In genomic region chr1:60950431-60951068, GRCh38 we compare ENCODE assay signal across 18 cellular contexts.
DNase-seq lines count a peak whose midpoint lies in the region; ATAC-seq and TF ChIP-seq lines count a peak whose summit lies in the region.
"Had no signal": no experiment of that assay in that cellular context is flagged by ENCODE, and none has a peak within 500 bp of the region (broad histone marks: within the 10 kb centered on the region; RNA-seq: fewer than 3 reads in every experiment).

No MANE protein-coding gene starts in this region.

- H3K4me1 Mint-ChIP-seq in nephron = peaks cover 64% of the 10 kb centered on the region
- peaks cover 5% of the 10 kb centered on the region for H3K4me1 Mint-ChIP-seq in activated CD4-positive, alpha-beta T cell treated with anti-CD3 and anti-CD28 coated beads, Interleukin-2, amount 10 ng/mL, durations not matched to agents 7 days and 5 days

- no peaks in the 10 kb centered on the region for H3K27me3 ChIP-seq in BLaER1
- H3K27me3 ChIP-seq: BE2C had no signal

- POLR2A ChIA-PET in activated CD4-positive, alpha-beta T cell treated with anti-CD3 and anti-CD28 coated beads, Interleukin-2, amount 10 ng/mL, durations not matched to agents 7 days and 5 days (lab: Charles Lee) = no interaction called here

- CTCF ChIA-PET in activated CD4-positive, alpha-beta T cell treated with anti-CD3 and anti-CD28 coated beads, Interleukin-2, amount 10 ng/mL, durations not matched to agents 7 days and 5 days (lab: Charles Lee) = no interaction called here

- peaks cover 5% of the 10 kb centered on the region for H3K9me3 Mint-ChIP-seq in nephron
- no peaks in the 10 kb centered on the region for H3K9me3 Mint-ChIP-seq in activated CD4-positive, alpha-beta T cell treated with anti-CD3 and anti-CD28 coated beads, Interleukin-2, amount 10 ng/mL, durations not matched to agents 7 days and 5 days

- H3K4me3 ChIP-seq in BLaER1 = no peak overlapping the region

- H3K36me3 ChIP-seq in BLaER1 = no peaks in the 10 kb centered on the region
- H3K36me3 ChIP-seq: BE2C had no signal

- no peaks in the 10 kb centered on the region for H4K20me1 ChIP-seq in BLaER1

- peak overlapping the region; percentile 76; the same call in 1 of the 2 replicates for H3K27ac ChIP-seq in BLaER1
- H3K27ac ChIP-seq: 22Rv1, KMS-11 had no signal

- H3K4me1 ChIP-seq in BLaER1 = peaks cover 32% of the 10 kb centered on the region
- H3K4me1 ChIP-seq: BE2C had no signal

- no peaks in the 10 kb centered on the region for H3K27me3 Mint-ChIP-seq in nephron (ENCODE audit: low read depth)
- H3K27me3 Mint-ChIP-seq in activated CD4-positive, alpha-beta T cell treated with anti-CD3 and anti-CD28 coated beads, Interleukin-2, amount 10 ng/mL, durations not matched to agents 7 days and 5 days = peaks cover 14% of the 10 kb centered on the region

- DNase-seq in DMS 273 (lab: John Stamatoyannopoulos, UW; ENCODE audit: unreplicated experiment) = peak; percentile 51
- no peak for DNase-seq in DMS 273 treated with DMSO at 0.1 percent for 48 hours (lab: John Stamatoyannopoulos, UW)
- DNase-seq in NCI-H1092 (lab: John Stamatoyannopoulos, UW) = peak; percentile 16
- no peak for DNase-seq in activated CD4-positive, alpha-beta T cell treated with anti-CD3 and anti-CD28 coated beads, Interleukin-2, amount 10 ng/mL, durations not matched to agents 7 days and 5 days
- DNase-seq in NCI-H1105 treated with DMSO at 0.1 percent for 48 hours (lab: John Stamatoyannopoulos, UW) = no peak
- DNase-seq: BE2C; Calu3; CD8-positive, alpha-beta T cell; HFFc6; NCI-H2081 treated with DMSO at 0.1 percent for 48 hours; NCI-H748 treated with DMSO at 0.1 percent for 48 hours; PC-3; RPMI8226 had no signal

- ATAC-seq in GM19467 (IDR thresholded peaks at IDR 0.05; ENCODE audit: unreplicated experiment) = no peak
- ATAC-seq: CD8-positive, alpha-beta T cell; PC-3 had no signal

- no peak overlapping the region for H3K9ac ChIP-seq in BLaER1
- H3K9ac ChIP-seq: KMS-11 had no signal

- H3K27ac Mint-ChIP-seq in nephron = peak overlapping the region in 2 of 3 experiments; percentile 18 to 55
- no peak overlapping the region for H3K27ac Mint-ChIP-seq in activated CD4-positive, alpha-beta T cell treated with anti-CD3 and anti-CD28 coated beads, Interleukin-2, amount 10 ng/mL, durations not matched to agents 7 days and 5 days
- H3K27ac Mint-ChIP-seq: CD8-positive, alpha-beta T cell; HFFc6 had no signal

- peaks cover 4% of the 10 kb centered on the region for H3K36me3 Mint-ChIP-seq in nephron (ENCODE audit: low read depth)
- H3K36me3 Mint-ChIP-seq in activated CD4-positive, alpha-beta T cell treated with anti-CD3 and anti-CD28 coated beads, Interleukin-2, amount 10 ng/mL, durations not matched to agents 7 days and 5 days (ENCODE audit: low read depth) = no peaks in the 10 kb centered on the region
- H3K36me3 Mint-ChIP-seq: CD8-positive, alpha-beta T cell had no signal

- no peak for TF ChIP-seq CTCF in nephron (IDR thresholded peaks at IDR 0.05; ENCODE audit: unreplicated experiment in 3 of 3)

- H3K4me2 ChIP-seq in BLaER1 = peak overlapping the region; percentile 75
- H3K4me2 ChIP-seq: KMS-11 had no signal

- H3K9me3 ChIP-seq in BLaER1 = peaks cover 6% of the 10 kb centered on the region
- H3K9me3 ChIP-seq: BE2C had no signal

- peak overlapping the region in 2 of 3 experiments; percentile 28 to 66 for H3K4me3 Mint-ChIP-seq in nephron
- H3K4me3 Mint-ChIP-seq in activated CD4-positive, alpha-beta T cell treated with anti-CD3 and anti-CD28 coated beads, Interleukin-2, amount 10 ng/mL, durations not matched to agents 7 days and 5 days = no peak overlapping the region
- H3K4me3 Mint-ChIP-seq: CD8-positive, alpha-beta T cell; HFFc6 had no signal

Comparison
In these comparisons a context has a peak if more than half of its experiments do, and no peak if none do; other contexts are left out.
1. DNase-seq: peak in DMS 273 (single experiment) and NCI-H1092 (single experiment); none in DMS 273 treated with DMSO at 0.1 percent for 48 hours (single experiment), activated CD4-positive, alpha-beta T cell treated with anti-CD3 and anti-CD28 coated beads, Interleukin-2, amount 10 ng/mL, durations not matched to agents 7 days and 5 days (single experiment) and NCI-H1105 treated with DMSO at 0.1 percent for 48 hours (single experiment).